34 cellular contexts compared by ENCODE assay signal in genomic region chr1:90944006-90944405, GRCh38.
"Had no signal": no experiment of that assay in that cellular context is flagged by ENCODE, and none has a peak within 500 bp of the region (broad histone marks: within the 10 kb centered on the region; RNA-seq: fewer than 3 reads in every experiment).

No MANE protein-coding gene starts in this region.

- H3K27ac ChIP-seq: breast epithelium, Peyer's patch, WERI-Rb-1 had no signal

- H3K27ac Mint-ChIP-seq: activated CD8-positive, alpha-beta T cell treated with anti-CD3 and anti-CD28 coated beads for 36 hours; activated naive CD8-positive, alpha-beta T cell treated with anti-CD3 and anti-CD28 coated beads for 36 hours; activated T-cell treated with anti-CD3 and anti-CD28 coated beads, Interleukin-2, amount 50 U/mL, for 72 hours; activated T-helper 17 cell treated with anti-CD3 and anti-CD28 coated beads, Interleukin-2, amount 50 U/mL, for 72 hours had no signal

- H3K9me3 ChIP-seq: breast epithelium, Peyer's patch had no signal

- H3K9me3 Mint-ChIP-seq: activated CD8-positive, alpha-beta T cell treated with anti-CD3 and anti-CD28 coated beads for 36 hours; activated naive CD8-positive, alpha-beta T cell treated with anti-CD3 and anti-CD28 coated beads for 36 hours; activated T-cell treated with anti-CD3 and anti-CD28 coated beads, Interleukin-2, amount 50 U/mL, for 72 hours; activated T-helper 17 cell treated with anti-CD3 and anti-CD28 coated beads, Interleukin-2, amount 50 U/mL, for 72 hours had no signal

- H3K4me3 Mint-ChIP-seq: activated CD8-positive, alpha-beta T cell treated with anti-CD3 and anti-CD28 coated beads for 36 hours; activated naive CD8-positive, alpha-beta T cell treated with anti-CD3 and anti-CD28 coated beads for 36 hours; activated T-cell treated with anti-CD3 and anti-CD28 coated beads, Interleukin-2, amount 50 U/mL, for 72 hours; activated T-helper 17 cell treated with anti-CD3 and anti-CD28 coated beads, Interleukin-2, amount 50 U/mL, for 72 hours had no signal

- H3K4me1 ChIP-seq: breast epithelium, Peyer's patch had no signal

- H3K4me3 ChIP-seq: breast epithelium, Peyer's patch had no signal

- DNase-seq: activated CD4-positive, alpha-beta T cell treated with anti-CD3 and anti-CD28 coated beads for 1 hour; activated CD4-positive, alpha-beta T cell treated with anti-CD3 and anti-CD28 coated beads for 48 hours; activated CD4-positive, alpha-beta T cell treated with anti-CD3 and anti-CD28 coated beads, Interleukin-2, amount 50 U/mL, for 4 hours; activated CD4-positive, CD25-positive, alpha-beta regulatory T cell; activated CD8-positive, alpha-beta T cell treated with anti-CD3 and anti-CD28 coated beads for 36 hours; activated effector memory CD4-positive, alpha-beta T cell treated with anti-CD3 and anti-CD28 coated beads, Interleukin-2, amount 50 U/mL, for 16 hours; activated naive CD4-positive, alpha-beta T cell; activated naive CD4-positive, alpha-beta T cell treated with anti-CD3 and anti-CD28 coated beads, Interleukin-2, amount 50 U/mL, for 16 hours; activated naive CD8-positive, alpha-beta T cell treated with anti-CD3 and anti-CD28 coated beads for 36 hours; activated T-cell treated with anti-CD3 and anti-CD28 coated beads, Interleukin-2, amount 50 U/mL, for 1 hour; activated T-cell treated with anti-CD3 and anti-CD28 coated beads, Interleukin-2, amount 50 U/mL, for 72 hours; amniotic stem cell; aorta; Karpas-422; KBM-7; NCI-H1105; NCI-H1417 treated with DMSO at 0.1 percent for 48 hours; NCI-H187 treated with DMSO at 0.1 percent for 48 hours; NCI-H2171 treated with DMSO at 0.1 percent for 48 hours; NCI-H2227 treated with DMSO at 0.1 percent for 48 hours; NCI-H446; NCI-H510A treated with DMSO at 0.1 percent for 48 hours; NCI-H526 treated with DMSO at 0.1 percent for 48 hours; NK-92 treated with Interleukin-12 subunit alpha and Interleukin-12 subunit beta, amount 100 ng/mL, for 24 hours; PC-3; Peyer's patch; RPMI8226; SW 1271; T-helper 1 cell; T-helper 2 cell; T1000; WERI-Rb-1 had no signal

- H3K36me3 ChIP-seq: breast epithelium had no signal

- H3K27me3 Mint-ChIP-seq: activated CD8-positive, alpha-beta T cell treated with anti-CD3 and anti-CD28 coated beads for 36 hours; activated naive CD8-positive, alpha-beta T cell treated with anti-CD3 and anti-CD28 coated beads for 36 hours; activated T-helper 17 cell treated with anti-CD3 and anti-CD28 coated beads, Interleukin-2, amount 50 U/mL, for 72 hours had no signal

- H3K27me3 ChIP-seq: breast epithelium, Peyer's patch had no signal
